Comparison of ENCODE assay signal across 8 cellular contexts in genomic region chr5:39177629-39177959, GRCh38.
DNase-seq lines count a peak whose midpoint lies in the region; ATAC-seq lines count a peak whose summit lies in the region.

No MANE protein-coding gene starts in this region.

- peaks cover 15% of the 10 kb centered on the region for H3K9me3 Mint-ChIP-seq in T-helper 1 cell treated with Interleukin-12 subunit alpha and Interleukin-12 subunit beta and Interleukin-4 antibody, amounts not matched to agents 30 μg/mL and 1 μg/mL, for 36 hours
- peaks cover 6% of the 10 kb centered on the region for H3K9me3 Mint-ChIP-seq in stimulated activated effector memory CD8-positive, alpha-beta T cell treated with anti-CD3 and anti-CD28 coated beads, Interleukin-12 subunit alpha, Interleukin-12 subunit beta, amount 100 ng/mL, for 72 hours

- ATAC-seq in HG03064 (IDR thresholded peaks at IDR 0.05; ENCODE audit: low read depth, unreplicated experiment) (peak; percentile 75), GM19467 (IDR thresholded peaks at IDR 0.05; ENCODE audit: unreplicated experiment) (no peak)
- peak; percentile 20 for ATAC-seq in stimulated activated effector memory CD8-positive, alpha-beta T cell treated with anti-CD3 and anti-CD28 coated beads, Interleukin-12 subunit alpha, Interleukin-12 subunit beta, amount 100 ng/mL, for 72 hours

- peak overlapping the region; percentile 70 for H3K4me3 Mint-ChIP-seq in T-helper 1 cell treated with Interleukin-12 subunit alpha and Interleukin-12 subunit beta and Interleukin-4 antibody, amounts not matched to agents 30 μg/mL and 1 μg/mL, for 36 hours
- peak overlapping the region; percentile 56 for H3K4me3 Mint-ChIP-seq in stimulated activated effector memory CD8-positive, alpha-beta T cell treated with anti-CD3 and anti-CD28 coated beads, Interleukin-12 subunit alpha, Interleukin-12 subunit beta, amount 100 ng/mL, for 72 hours

- peaks cover 57% of the 10 kb centered on the region for H3K36me3 Mint-ChIP-seq in T-helper 1 cell treated with Interleukin-12 subunit alpha and Interleukin-12 subunit beta and Interleukin-4 antibody, amounts not matched to agents 30 μg/mL and 1 μg/mL, for 36 hours (ENCODE audit: low read depth)
- H3K36me3 Mint-ChIP-seq in stimulated activated effector memory CD8-positive, alpha-beta T cell treated with anti-CD3 and anti-CD28 coated beads, Interleukin-12 subunit alpha, Interleukin-12 subunit beta, amount 100 ng/mL, for 72 hours = peaks cover 24% of the 10 kb centered on the region

- no peaks in the 10 kb centered on the region for H3K27me3 Mint-ChIP-seq in T-helper 1 cell treated with Interleukin-12 subunit alpha and Interleukin-12 subunit beta and Interleukin-4 antibody, amounts not matched to agents 30 μg/mL and 1 μg/mL, for 36 hours (ENCODE audit: low read depth)

- peak overlapping the region; percentile 77 for H3K27ac Mint-ChIP-seq in T-helper 1 cell treated with Interleukin-12 subunit alpha and Interleukin-12 subunit beta and Interleukin-4 antibody, amounts not matched to agents 30 μg/mL and 1 μg/mL, for 36 hours
- H3K27ac Mint-ChIP-seq in stimulated activated effector memory CD8-positive, alpha-beta T cell treated with anti-CD3 and anti-CD28 coated beads, Interleukin-12 subunit alpha, Interleukin-12 subunit beta, amount 100 ng/mL, for 72 hours = peak overlapping the region; percentile 88

- peak; percentile 32 for DNase-seq in activated gamma-delta T cell treated with Interleukin-2 at 50 U/mL for 16 hours
- DNase-seq in activated gamma-delta T cell (lab: John Stamatoyannopoulos, UW) = no peak
- DNase-seq in stimulated activated effector memory CD8-positive, alpha-beta T cell treated with anti-CD3 and anti-CD28 coated beads, Interleukin-12 subunit alpha, Interleukin-12 subunit beta, amount 100 ng/mL, for 72 hours (ENCODE audit: low spot score in 2 of 2) = no peak
- DNase-seq in NCI-H345 treated with DMSO at 0.1 percent for 48 hours (lab: John Stamatoyannopoulos, UW; ENCODE audit: unreplicated experiment) = no peak
- DNase-seq in SW 1271 (lab: John Stamatoyannopoulos, UW) = no peak

- peaks cover 88% of the 10 kb centered on the region for H3K4me1 Mint-ChIP-seq in T-helper 1 cell treated with Interleukin-12 subunit alpha and Interleukin-12 subunit beta and Interleukin-4 antibody, amounts not matched to agents 30 μg/mL and 1 μg/mL, for 36 hours (ENCODE audit: low read depth)
- H3K4me1 Mint-ChIP-seq in stimulated activated effector memory CD8-positive, alpha-beta T cell treated with anti-CD3 and anti-CD28 coated beads, Interleukin-12 subunit alpha, Interleukin-12 subunit beta, amount 100 ng/mL, for 72 hours = peaks cover 90% of the 10 kb centered on the region
